In the genomic region with DNA sequence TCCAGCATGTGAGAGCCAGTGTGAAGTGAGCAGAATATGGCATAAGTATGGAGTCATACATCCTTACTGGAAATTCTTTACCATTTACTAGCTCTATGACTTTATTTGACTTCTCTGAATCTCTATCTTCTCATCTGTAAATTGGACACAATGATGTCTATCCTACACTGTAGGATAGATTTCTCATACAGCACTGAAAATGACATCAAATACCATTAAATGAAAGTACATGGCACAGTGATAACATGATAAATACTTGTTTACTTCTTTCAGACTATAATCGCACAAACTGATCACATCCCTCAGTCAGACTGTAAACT, we compare ENCODE assay signal across 9 cellular contexts. TPM values are rescaled to one million over a fixed set of nuclear protein-coding genes. Genes with fewer than 3 reads are reported as not detected.
A peak's percentile ranks its signal among the peaks of the same experiment; 100 is the strongest.
DNase-seq lines count a peak whose midpoint lies in the region; ATAC-seq and TF ChIP-seq lines count a peak whose summit lies in the region.
"Had no signal": no experiment of that assay in that cellular context is flagged by ENCODE, and none has a peak within 500 bp of the region (broad histone marks: within the 10 kb centered on the region; RNA-seq: fewer than 3 reads in every experiment).

No MANE protein-coding gene starts in this region.

- no CpG with 5 or more reads among the region's 1 CpG for WGBS in neuronal stem cell (ENCODE audit: extremely low coverage in 2 of 2, insufficient read length in 2 of 2, insufficient replicate concordance in 1 of 2), 2 donors

- H3K9me3 ChIP-seq in A673 (ENCODE audit: low read depth, low read length, poor library complexity, severe bottlenecking) = no peaks in the 10 kb centered on the region
- H3K9me3 ChIP-seq in duodenal mucosa (ENCODE audit: control insufficient read depth in 1 of 2, low read length in 2 of 2) = no peaks in the 10 kb centered on the region
- H3K9me3 ChIP-seq in neuronal stem cell (replicated peaks in 1 of 2; ENCODE audit: control insufficient read depth in 2 of 2, insufficient read depth in 1 of 2, low read depth in 1 of 2, low read length in 2 of 2) = no peaks in the 10 kb centered on the region

- intact Hi-C loops in A673 (cut with micrococcal nuclease; ENCODE audit: unreplicated experiment) = loop anchor here (2.0 to 5.0 kb wide), 2 partner anchors 224 to 408 kb away; a partner anchor contains a TSS

- POLR2A ChIA-PET in A673 (lab: Charles Lee; ENCODE audit: low non-redundant PET) = interaction anchor here (0.6 kb wide), 3 partner anchors 11 to 332 kb away, joined by 7 to 12 read pairs (median 9); no protein-coding TSS in a partner anchor

- BruUV-seq in A673 (replicated peaks; lab: Mats Ljungman, UMichigan) = no TSS peak

- H3K4me3 ChIP-seq in A673 (ENCODE audit: low read depth, low read length, poor library complexity, severe bottlenecking) (peak overlapping the region; percentile 26), duodenal mucosa (ENCODE audit: low read depth in 1 of 2, low read length in 2 of 2) (peak overlapping the region; percentile 37 to 58), neuronal stem cell (ENCODE audit: low read length in 2 of 2) (no peak overlapping the region)

- H3K27me3 Mint-ChIP-seq in IgD-negative memory B cell = peaks cover 8% of the 10 kb centered on the region

- H3K36me3 ChIP-seq in A673 (ENCODE audit: insufficient read depth, low read length, poor library complexity, severe bottlenecking) = no peaks in the 10 kb centered on the region
- H3K36me3 ChIP-seq in duodenal mucosa (ENCODE audit: control insufficient read depth in 1 of 2, insufficient read depth in 2 of 2, low read length in 2 of 2) = no peaks in the 10 kb centered on the region
- peaks cover 0 to 3% of the 10 kb centered on the region in 2 donors for H3K36me3 ChIP-seq in neuronal stem cell (replicated peaks in 1 of 2; ENCODE audit: control insufficient read depth in 2 of 2, insufficient read depth in 2 of 2, low read length in 2 of 2)

- peaks cover 22 to 35% (median 24%) of the 10 kb centered on the region in 3 donors for H3K4me1 Mint-ChIP-seq in IgD-negative memory B cell

- ATAC-seq in GM21786 (IDR thresholded peaks at IDR 0.05; ENCODE audit: unreplicated experiment) (no peak), HG03095 (IDR thresholded peaks at IDR 0.05; ENCODE audit: unreplicated experiment) (no peak)

- H2BK12ac ChIP-seq in neuronal stem cell (ENCODE audit: low read length) = no peak overlapping the region

- TF ChIP-seq CTCF in A673 (conservative IDR thresholded peaks at IDR 0.05; ENCODE audit: low read depth, low read length) = 0 out of 2 replicates have a peak, but pooled peaks have one; percentile 0

- H3K4me2 ChIP-seq in neuronal stem cell (ENCODE audit: insufficient read depth, low read length, poor library complexity, severe bottlenecking) = no peak overlapping the region

- H3K14ac ChIP-seq in neuronal stem cell (ENCODE audit: low read length) = no peak overlapping the region

- H3K27me3 ChIP-seq in A673 (replicated peaks; ENCODE audit: insufficient read depth, low read depth, low read length, poor library complexity) = no peaks in the 10 kb centered on the region
- H3K27me3 ChIP-seq in duodenal mucosa (ENCODE audit: control insufficient read depth in 1 of 2, insufficient read depth in 2 of 2, low read length in 2 of 2) = no peaks in the 10 kb centered on the region
- H3K27me3 ChIP-seq in neuronal stem cell (ENCODE audit: control insufficient read depth in 3 of 3, insufficient read depth in 3 of 3, low read depth in 1 of 3, low read length in 3 of 3) = no peaks in the 10 kb centered on the region

- H2BK5ac ChIP-seq in neuronal stem cell (ENCODE audit: low read length) = no peak overlapping the region

- CTCF ChIA-PET in A673 (lab: Charles Lee) = interaction anchor here (0.6 to 1.5 kb wide), 5 partner anchors 18 to 324 kb away, joined by 3 to 6 read pairs (median 3); a partner anchor contains a TSS

- no peak overlapping the region for H2BK120ac ChIP-seq in neuronal stem cell (ENCODE audit: low read depth, low read length)

- no peak overlapping the region for H2AK5ac ChIP-seq in neuronal stem cell (ENCODE audit: low read depth, low read length)

- peak overlapping the region; percentile 78 for H2AFZ ChIP-seq in neuronal stem cell (ENCODE audit: low read length)

- no peak overlapping the region for H3K18ac ChIP-seq in neuronal stem cell (ENCODE audit: low read length)

- H4K91ac ChIP-seq in neuronal stem cell (ENCODE audit: low read depth, low read length, poor library complexity) = no peak overlapping the region

- H3K27ac Mint-ChIP-seq in IgD-negative memory B cell = no peak overlapping the region

- H3K23ac ChIP-seq in neuronal stem cell (ENCODE audit: low read depth, low read length, poor library complexity) = no peak overlapping the region

- no peak for DNase-seq in A673 (ENCODE audit: low spot score)
- no peak for DNase-seq in neuronal stem cell (ENCODE audit: low spot score)
- DNase-seq in NCI-H345 (lab: John Stamatoyannopoulos, UW) = no peak
- DNase-seq in CD1c-positive myeloid dendritic cell (ENCODE audit: extremely low spot score) = no peak
- DNase-seq: activated CD4-positive, alpha-beta T cell treated with anti-CD3 and anti-CD28 coated beads, Interleukin-2, amount 50 U/mL, for 48 hours had no signal

- H3K27ac ChIP-seq in A673 (ENCODE audit: low read depth, low read length, poor library complexity, severe bottlenecking) = peak overlapping the region; percentile 67
- H3K27ac ChIP-seq in duodenal mucosa (ENCODE audit: low read depth, low read length) = peak overlapping the region; percentile 92
- no peak overlapping the region for H3K27ac ChIP-seq in neuronal stem cell (replicated peaks; ENCODE audit: low read length)

- H3K79me1 ChIP-seq in neuronal stem cell (ENCODE audit: low read depth, low read length) = peaks cover 3% of the 10 kb centered on the region

- peak overlapping the region; percentile 3 to 36 (median 16) for H3K4me3 Mint-ChIP-seq in IgD-negative memory B cell

- no peak overlapping the region for H2BK15ac ChIP-seq in neuronal stem cell (ENCODE audit: low read length)

- H3K9ac ChIP-seq in duodenal mucosa (ENCODE audit: low read depth in 1 of 2, low read length in 2 of 2) (peak overlapping the region; percentile 21 to 73), neuronal stem cell (ENCODE audit: low read depth, low read length, poor library complexity) (no peak overlapping the region)

- H3K4ac ChIP-seq in neuronal stem cell (ENCODE audit: low read length) = no peak overlapping the region

- H3K36me3 Mint-ChIP-seq in IgD-negative memory B cell = no peaks in the 10 kb centered on the region

- H4K8ac ChIP-seq in neuronal stem cell (ENCODE audit: low read depth, low read length) = no peak overlapping the region

- H3K4me1 ChIP-seq in A673 (ENCODE audit: insufficient read depth, low read length, poor library complexity, severe bottlenecking) = peaks cover 41% of the 10 kb centered on the region
- H3K4me1 ChIP-seq in duodenal mucosa (ENCODE audit: control insufficient read depth in 1 of 2, insufficient read depth in 2 of 2, low read length in 2 of 2) = peaks cover 34 to 38% of the 10 kb centered on the region in 2 donors
- peaks cover 8 to 26% of the 10 kb centered on the region in 2 donors for H3K4me1 ChIP-seq in neuronal stem cell (ENCODE audit: control insufficient read depth in 2 of 2, insufficient read depth in 1 of 2, low read depth in 1 of 2, low read length in 2 of 2)

- H3K9me3 Mint-ChIP-seq in IgD-negative memory B cell = no peaks in the 10 kb centered on the region

RNA-seq across cellular contexts. Expression of a gene that starts 1.3 kb away (rescaled TPM):
- total RNA-seq in A673 (2021) = 28.1 and 32.7 TPM in 2 replicates
- 0.76 TPM for polyA plus RNA-seq in IgD-negative memory B cell
- 14.9 TPM for polyA plus RNA-seq in neuronal stem cell (2013, experiment 1 of 2)
- 14.5 TPM for polyA plus RNA-seq in neuronal stem cell (2013, experiment 2 of 2)

Comparison
In these comparisons a context has a peak if more than half of its experiments do, and no peak if none do; other contexts are left out.
1. H3K4me3 ChIP-seq: peak in A673 (single experiment) and duodenal mucosa (2 of 2); none in neuronal stem cell (0 of 2).